In genomic region chr15:91254766-91255165, GRCh38 we compare ENCODE assay signal across 23 cellular contexts.
"Had no signal": no experiment of that assay in that cellular context is flagged by ENCODE, and none has a peak within 500 bp of the region (broad histone marks: within the 10 kb centered on the region; RNA-seq: fewer than 3 reads in every experiment).

No MANE protein-coding gene starts in this region.

- H3K27ac ChIP-seq: adrenal gland, ascending aorta, brain microvascular endothelial cell, hepatocyte, left ventricle myocardium inferior, ovary, right lobe of liver, tibial nerve had no signal

- H3K36me3 ChIP-seq: adrenal gland, ascending aorta, brain microvascular endothelial cell, left ventricle myocardium inferior, ovary, right lobe of liver, tibial nerve had no signal

- H3K9me3 ChIP-seq: adrenal gland, ascending aorta, left ventricle myocardium inferior, ovary, right lobe of liver, tibial nerve had no signal

- ATAC-seq: activated T-helper 17 cell treated with anti-CD3 and anti-CD28 coated beads, Interleukin-2, amount 50 U/mL, for 72 hours; effector memory CD8-positive, alpha-beta T cell; esophagus mucosa; naive thymus-derived CD8-positive, alpha-beta T cell; right lobe of liver; stimulated activated effector memory CD8-positive, alpha-beta T cell treated with anti-CD3 and anti-CD28 coated beads, Interleukin-12 subunit alpha, Interleukin-12 subunit beta, amount 100 ng/mL, for 72 hours; stimulated activated naive CD8-positive, alpha-beta T cell treated with anti-CD3 and anti-CD28 coated beads, Interleukin-15, amount 100 ng/mL, for 72 hours had no signal

- H3K4me3 ChIP-seq: adrenal gland, ascending aorta, hepatocyte, left ventricle myocardium inferior, ovary, right lobe of liver, tibial nerve had no signal

- H3K27me3 ChIP-seq: adrenal gland, ascending aorta, brain microvascular endothelial cell, hepatocyte, ovary, right lobe of liver, tibial nerve had no signal

- H3K4me1 ChIP-seq: ascending aorta, left ventricle myocardium inferior, tibial nerve had no signal

- H3K27ac Mint-ChIP-seq: activated naive CD8-positive, alpha-beta T cell; activated T-helper 17 cell treated with anti-CD3 and anti-CD28 coated beads, Interleukin-2, amount 50 U/mL, for 72 hours; effector memory CD8-positive, alpha-beta T cell; mesothelial cell of epicardium; naive thymus-derived CD8-positive, alpha-beta T cell; stimulated activated effector memory CD8-positive, alpha-beta T cell treated with anti-CD3 and anti-CD28 coated beads, Interleukin-12 subunit alpha, Interleukin-12 subunit beta, amount 100 ng/mL, for 72 hours; T-helper 2 cell treated with Interferon-gamma antibody and Interleukin-4, amounts not matched to agents 5 μg/mL and 100 μg/mL, for 36 hours had no signal

- H3K4me1 Mint-ChIP-seq: mesothelial cell of epicardium; stimulated activated effector memory CD8-positive, alpha-beta T cell treated with anti-CD3 and anti-CD28 coated beads, Interleukin-12 subunit alpha, Interleukin-12 subunit beta, amount 100 ng/mL, for 72 hours had no signal

- H3K36me3 Mint-ChIP-seq: activated naive CD8-positive, alpha-beta T cell; mesothelial cell of epicardium; naive thymus-derived CD8-positive, alpha-beta T cell; stimulated activated effector memory CD8-positive, alpha-beta T cell treated with anti-CD3 and anti-CD28 coated beads, Interleukin-12 subunit alpha, Interleukin-12 subunit beta, amount 100 ng/mL, for 72 hours had no signal

- H3K9me3 Mint-ChIP-seq: activated T-helper 17 cell treated with anti-CD3 and anti-CD28 coated beads, Interleukin-2, amount 50 U/mL, for 72 hours; effector memory CD8-positive, alpha-beta T cell; mesothelial cell of epicardium; naive thymus-derived CD8-positive, alpha-beta T cell; stimulated activated effector memory CD8-positive, alpha-beta T cell treated with anti-CD3 and anti-CD28 coated beads, Interleukin-12 subunit alpha, Interleukin-12 subunit beta, amount 100 ng/mL, for 72 hours; stimulated activated naive CD8-positive, alpha-beta T cell treated with anti-CD3 and anti-CD28 coated beads, Interleukin-15, amount 100 ng/mL, for 72 hours; T-helper 2 cell treated with Interferon-gamma antibody and Interleukin-4, amounts not matched to agents 5 μg/mL and 100 μg/mL, for 36 hours had no signal

- H3K4me3 Mint-ChIP-seq: activated naive CD8-positive, alpha-beta T cell; activated T-helper 17 cell treated with anti-CD3 and anti-CD28 coated beads, Interleukin-2, amount 50 U/mL, for 72 hours; effector memory CD8-positive, alpha-beta T cell; mesothelial cell of epicardium; naive thymus-derived CD8-positive, alpha-beta T cell; stimulated activated effector memory CD8-positive, alpha-beta T cell treated with anti-CD3 and anti-CD28 coated beads, Interleukin-12 subunit alpha, Interleukin-12 subunit beta, amount 100 ng/mL, for 72 hours; stimulated activated naive CD8-positive, alpha-beta T cell treated with anti-CD3 and anti-CD28 coated beads, Interleukin-15, amount 100 ng/mL, for 72 hours; T-helper 2 cell treated with Interferon-gamma antibody and Interleukin-4, amounts not matched to agents 5 μg/mL and 100 μg/mL, for 36 hours had no signal

- DNase-seq: activated T-cell treated with anti-CD3 and anti-CD28 coated beads, Interleukin-2, amount 50 U/mL, for 1 hour; adrenal gland; brain microvascular endothelial cell; central memory CD4-positive, alpha-beta T cell; effector memory CD8-positive, alpha-beta T cell; foreskin melanocyte; glutamatergic neuron; left ventricle myocardium inferior; naive thymus-derived CD8-positive, alpha-beta T cell; ovary; right lobe of liver; small intestine; stimulated activated CD4-positive, alpha-beta T cell treated with anti-CD3 and anti-CD28 coated beads, Interleukin-2, amount 100 ng/mL, for 24 hours; stimulated activated naive CD8-positive, alpha-beta T cell treated with anti-CD3 and anti-CD28 coated beads, Interleukin-15, amount 100 ng/mL, for 72 hours had no signal
